Comparison of ENCODE assay signal across 9 cellular contexts in genomic region chr9:68584110-68585033, GRCh38. TPM values are rescaled to one million over a fixed set of nuclear protein-coding genes. Genes with fewer than 3 reads are reported as not detected.
DNase-seq lines count a peak whose midpoint lies in the region; ATAC-seq and TF ChIP-seq lines count a peak whose summit lies in the region.
"Had no signal": no experiment of that assay in that cellular context is flagged by ENCODE, and none has a peak within 500 bp of the region (broad histone marks: within the 10 kb centered on the region; RNA-seq: fewer than 3 reads in every experiment).

No MANE protein-coding gene starts in this region.

- no peaks in the 10 kb centered on the region for H3K4me1 ChIP-seq in upper lobe of right lung

- no peaks in the 10 kb centered on the region for H3K27me3 ChIP-seq in upper lobe of right lung

- intact Hi-C loops in activated naive CD4-positive, alpha-beta T cell treated with anti-CD3 and anti-CD28 coated beads for 36 hours (cut with micrococcal nuclease) = loop anchor here (1.0 to 5.0 kb wide), 7 partner anchors 101 to 443 kb away; partner anchors contain the start of gene PIP5K1B
- intact Hi-C loops in upper lobe of right lung (cut with DNase I) = loop anchor here (5.0 kb wide), 1 partner anchor 418 kb away; no protein-coding TSS in a partner anchor

- no peak overlapping the region for H3K27ac ChIP-seq in upper lobe of right lung

- ATAC-seq in upper lobe of right lung = peak; percentile 100

- peak; percentile 60 for DNase-seq in GM04504 (ENCODE audit: low read depth)
- DNase-seq in HEK293T (ENCODE audit: extremely low spot score) = peak; percentile 86
- peak; percentile 67 for DNase-seq in MV-4-11 (lab: John Stamatoyannopoulos, UW)
- peak; percentile 91 for DNase-seq in SK-MEL-5 (ENCODE audit: low read depth, low spot score)
- DNase-seq in activated naive CD4-positive, alpha-beta T cell treated with anti-CD3 and anti-CD28 coated beads for 36 hours = peak; percentile 93
- DNase-seq in glomerular visceral epithelial cell (ENCODE audit: extremely low spot score) = peak; percentile 85
- DNase-seq in pons (ENCODE audit: low spot score) = peak; percentile 92
- DNase-seq in upper lobe of right lung = peak; percentile 82

- H3K36me3 Mint-ChIP-seq in activated naive CD4-positive, alpha-beta T cell treated with anti-CD3 and anti-CD28 coated beads for 36 hours (ENCODE audit: low read depth) = no peaks in the 10 kb centered on the region

- peaks cover 2% of the 10 kb centered on the region for H3K27me3 Mint-ChIP-seq in activated naive CD4-positive, alpha-beta T cell treated with anti-CD3 and anti-CD28 coated beads for 36 hours (ENCODE audit: low read depth)

- H3K4me3 Mint-ChIP-seq in activated naive CD4-positive, alpha-beta T cell treated with anti-CD3 and anti-CD28 coated beads for 36 hours = no peak overlapping the region

- in situ Hi-C loops in SK-MEL-5 (cut with HindIII; ENCODE audit: low pct_unique_long_range_greater_than_20kb, low sequenced_read_pairs) = loop anchor here (25.0 kb wide), 1 partner anchor 128 kb away; the partner anchor contains the start of gene PIP5K1B

- no peaks in the 10 kb centered on the region for H3K9me3 Mint-ChIP-seq in activated naive CD4-positive, alpha-beta T cell treated with anti-CD3 and anti-CD28 coated beads for 36 hours

- POLR2A ChIA-PET in HEK293T (lab: Yijun Ruan, JAX) = no interaction called here

- no peaks in the 10 kb centered on the region for H3K36me3 ChIP-seq in upper lobe of right lung

- no peaks in the 10 kb centered on the region for H3K9me3 ChIP-seq in upper lobe of right lung

- no peak overlapping the region for H3K27ac Mint-ChIP-seq in activated naive CD4-positive, alpha-beta T cell treated with anti-CD3 and anti-CD28 coated beads for 36 hours

- TF ChIP-seq CTCF in upper lobe of right lung (IDR thresholded peaks at IDR 0.05) = peak; percentile 99

- CTCF ChIA-PET in HEK293T (lab: Yijun Ruan, JAX) = interaction anchor here (0.6 kb wide), 1 partner anchor 468 kb away, joined by 3 read pairs; no protein-coding TSS in a partner anchor
- CTCF ChIA-PET in activated naive CD4-positive, alpha-beta T cell treated with anti-CD3 and anti-CD28 coated beads for 36 hours (lab: Charles Lee) = interaction anchor here (0.6 to 2.3 kb wide), 18 partner anchors 11 to 442 kb away, joined by 3 to 24 read pairs (median 4); no protein-coding TSS in a partner anchor

- H3K4me3 ChIP-seq in upper lobe of right lung = no peak overlapping the region

- no peaks in the 10 kb centered on the region for H3K4me1 Mint-ChIP-seq in activated naive CD4-positive, alpha-beta T cell treated with anti-CD3 and anti-CD28 coated beads for 36 hours (ENCODE audit: low read depth)

TF ChIP-seq in HEK293T, 16 proteins besides CTCF, POLR2A, EP300 and RAD21:
- no peak for TF ChIP-seq TARDBP (IDR thresholded peaks at IDR 0.05)
- TF ChIP-seq FOXK2 (IDR thresholded peaks at IDR 0.05) = no peak
- TF ChIP-seq FOXA1 (IDR thresholded peaks at IDR 0.05) = no peak
- no peak for TF ChIP-seq SP1 (IDR thresholded peaks at IDR 0.05)
- no peak for TF ChIP-seq CTBP1 (IDR thresholded peaks at IDR 0.05; ENCODE audit: borderline replicate concordance)
- TF ChIP-seq LEF1 (IDR thresholded peaks at IDR 0.05; ENCODE audit: borderline replicate concordance) = no peak
- TF ChIP-seq NFRKB (IDR thresholded peaks at IDR 0.05) = no peak
- TF ChIP-seq, protein P1, sequence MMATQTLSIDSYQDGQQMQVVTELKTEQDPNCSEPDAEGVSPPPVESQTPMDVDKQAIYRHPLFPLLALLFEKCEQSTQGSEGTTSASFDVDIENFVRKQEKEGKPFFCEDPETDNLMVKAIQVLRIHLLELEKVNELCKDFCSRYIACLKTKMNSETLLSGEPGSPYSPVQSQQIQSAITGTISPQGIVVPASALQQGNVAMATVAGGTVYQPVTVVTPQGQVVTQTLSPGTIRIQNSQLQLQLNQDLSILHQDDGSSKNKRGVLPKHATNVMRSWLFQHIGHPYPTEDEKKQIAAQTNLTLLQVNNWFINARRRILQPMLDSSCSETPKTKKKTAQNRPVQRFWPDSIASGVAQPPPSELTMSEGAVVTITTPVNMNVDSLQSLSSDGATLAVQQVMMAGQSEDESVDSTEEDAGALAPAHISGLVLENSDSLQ (IDR thresholded peaks at IDR 0.05) = no peak
- TF ChIP-seq FOXM1 (IDR thresholded peaks at IDR 0.05; ENCODE audit: borderline replicate concordance) = no peak
- TF ChIP-seq ELF4 (IDR thresholded peaks at IDR 0.05) = no peak
- TF ChIP-seq ZNF384 (IDR thresholded peaks at IDR 0.05) = no peak
- no peak for TF ChIP-seq L3MBTL2 (conservative IDR thresholded peaks at IDR 0.05)
- no peak for TF ChIP-seq HDGF (IDR thresholded peaks at IDR 0.05; ENCODE audit: borderline replicate concordance)

RNA-seq across cellular contexts. Expression of gene TMEM252, which starts 43.7 kb away (rescaled TPM):
- not detected in 2 replicates for total RNA-seq in SK-MEL-5 (2014; rRNA removed; shearing (Covaris generic))
- not detected in 2 replicates for polyA plus RNA-seq in SK-MEL-5 (2015; cell fraction: cytosol; rRNA removed)
- polyA plus RNA-seq in SK-MEL-5 (2015; cell fraction: nucleus; rRNA removed) = not detected in 2 replicates
- total RNA-seq in activated naive CD4-positive, alpha-beta T cell treated with anti-CD3 and anti-CD28 coated beads for 36 hours = not detected
- total RNA-seq in upper lobe of right lung = not detected
- polyA plus RNA-seq: thymus had no signal
